8 cellular contexts compared by ENCODE assay signal in genomic region chr1:23567996-23568607, GRCh38. TPM values are rescaled to one million over a fixed set of nuclear protein-coding genes. Genes with fewer than 3 reads are reported as not detected.
DNase-seq lines count a peak whose midpoint lies in the region; ATAC-seq, FAIRE-seq and TF ChIP-seq lines count a peak whose summit lies in the region.

No MANE protein-coding gene starts in this region.

- FAIRE-seq in RCC 7860 (lab: Jason Lieb, UNC) = no peak

- WGBS in HUES64 = under 1% methylated on average over 45 of the region's 66 CpGs

- TF ChIP-seq CTCF in astrocyte of the spinal cord (IDR thresholded peaks at IDR 0.05; ENCODE audit: low read depth, low read length) (no peak), kidney epithelial cell (IDR thresholded peaks at IDR 0.05; ENCODE audit: insufficient read depth, low read length, poor library complexity, severe bottlenecking) (no peak), GM13977 (IDR thresholded peaks at IDR 0.05; ENCODE audit: extremely low read depth, insufficient read depth, missing control alignments) (no peak)

- H3K4me3 Mint-ChIP-seq in stimulated activated memory B cell treated with anti-CD40 and anti-IgM and Interleukin-4, amounts not matched to agents 10 μg/mL and 1 μg/mL and 100 μg/mL, for 72 hours = peak overlapping the region; percentile 94

- H3K9ac ChIP-seq in HUES64 (ENCODE audit: low read depth, low read length) = peak overlapping the region; percentile 73

- H3K4me3 ChIP-seq in HUES64 (ENCODE audit: low read length) = peak overlapping the region; percentile 57
- peak overlapping the region; percentile 42 for H3K4me3 ChIP-seq in astrocyte of the spinal cord (ENCODE audit: low read depth, low read length)
- H3K4me3 ChIP-seq in kidney epithelial cell (ENCODE audit: low read depth, low read length) = peak overlapping the region; percentile 46

- H3K27ac Mint-ChIP-seq in stimulated activated memory B cell treated with anti-CD40 and anti-IgM and Interleukin-4, amounts not matched to agents 10 μg/mL and 1 μg/mL and 100 μg/mL, for 72 hours = peak overlapping the region; percentile 99

- H3K36me3 ChIP-seq in HUES64 (ENCODE audit: insufficient read depth, low read length) = no peaks in the 10 kb centered on the region
- no peaks in the 10 kb centered on the region for H3K36me3 ChIP-seq in kidney epithelial cell (ENCODE audit: control insufficient read depth, insufficient read depth, low read length)

- ATAC-seq in stimulated activated memory B cell treated with anti-CD40 and anti-IgM and Interleukin-4, amounts not matched to agents 10 μg/mL and 1 μg/mL and 100 μg/mL, for 72 hours = peak; percentile 69

- no peak for DNase-seq in astrocyte of the spinal cord (ENCODE audit: low read depth, low spot score)
- no peak for DNase-seq in kidney epithelial cell (ENCODE audit: low read depth)
- no peak for DNase-seq in NCI-H524 (lab: John Stamatoyannopoulos, UW)
- no peak for DNase-seq in GM13977 (ENCODE audit: low spot score)
- no peak for DNase-seq in RCC 7860 (ENCODE audit: low spot score)
- DNase-seq in KG1 (lab: John Stamatoyannopoulos, UW) = no peak

- H3K27ac ChIP-seq in HUES64 (ENCODE audit: low read depth, low read length) = peak overlapping the region; percentile 78

- H3K9me3 ChIP-seq in HUES64 (ENCODE audit: insufficient read depth, low read depth, low read length) = no peaks in the 10 kb centered on the region

- H3K36me3 Mint-ChIP-seq in stimulated activated memory B cell treated with anti-CD40 and anti-IgM and Interleukin-4, amounts not matched to agents 10 μg/mL and 1 μg/mL and 100 μg/mL, for 72 hours = no peaks in the 10 kb centered on the region

- peaks cover 49% of the 10 kb centered on the region for H3K4me1 Mint-ChIP-seq in stimulated activated memory B cell treated with anti-CD40 and anti-IgM and Interleukin-4, amounts not matched to agents 10 μg/mL and 1 μg/mL and 100 μg/mL, for 72 hours

- H3K27me3 ChIP-seq in HUES64 (ENCODE audit: insufficient read depth, low read length) (peaks cover 8% of the 10 kb centered on the region; the same call in 1 of the 2 replicates), kidney epithelial cell (ENCODE audit: control insufficient read depth, insufficient read depth, low read length) (no peaks in the 10 kb centered on the region)

- in situ Hi-C loops in astrocyte of the spinal cord (cut with HindIII; ENCODE audit: low sequenced_read_pairs) (no loop called here), GM13977 (cut with MboI; ENCODE audit: low pct_unique_long_range_greater_than_20kb, low sequenced_read_pairs, unreplicated experiment) (no loop called here)

- H3K4me1 ChIP-seq in HUES64 (ENCODE audit: insufficient read depth, low read length) = peaks cover 27% of the 10 kb centered on the region

- no peaks in the 10 kb centered on the region for H3K27me3 Mint-ChIP-seq in stimulated activated memory B cell treated with anti-CD40 and anti-IgM and Interleukin-4, amounts not matched to agents 10 μg/mL and 1 μg/mL and 100 μg/mL, for 72 hours

- H3K9me3 Mint-ChIP-seq in stimulated activated memory B cell treated with anti-CD40 and anti-IgM and Interleukin-4, amounts not matched to agents 10 μg/mL and 1 μg/mL and 100 μg/mL, for 72 hours = no peaks in the 10 kb centered on the region

RNA-seq across cellular contexts. Expression of gene ID3, which starts 8.8 kb away (rescaled TPM):
- 311 TPM for polyA plus RNA-seq in HUES64 (2013, experiment 1 of 2)
- 399 TPM for polyA plus RNA-seq in HUES64 (2013, experiment 2 of 2)
- 76.6 and 77.5 TPM in 2 replicates for total RNA-seq in kidney epithelial cell

RNA-seq across cellular contexts. Expression of gene E2F2, which starts 37.1 kb away (rescaled TPM):
- 3.0 TPM for polyA plus RNA-seq in HUES64 (2013, experiment 1 of 2)
- 4.2 TPM for polyA plus RNA-seq in HUES64 (2013, experiment 2 of 2)
- total RNA-seq in kidney epithelial cell = 0.07 and 0.13 TPM in 2 replicates
